In genomic region chr1:15337656-15338402, GRCh38 we compare ENCODE assay signal across 10 cellular contexts.
DNase-seq lines count a peak whose midpoint lies in the region; ATAC-seq, FAIRE-seq and TF ChIP-seq lines count a peak whose summit lies in the region.
"Had no signal": no experiment of that assay in that cellular context is flagged by ENCODE, and none has a peak within 500 bp of the region (broad histone marks: within the 10 kb centered on the region; RNA-seq: fewer than 3 reads in every experiment).

No MANE protein-coding gene starts in this region.

- H3K79me2 ChIP-seq in astrocyte (ENCODE audit: insufficient read depth, low read length) = no peaks in the 10 kb centered on the region

- H3K27ac ChIP-seq in astrocyte (ENCODE audit: low read depth, low read length) (peak overlapping the region; percentile 75), thyroid gland (peak overlapping the region; percentile 87 to 92 (median 88))
- H3K27ac ChIP-seq: HL-60 had no signal

- peak overlapping the region; percentile 27 for H3K9ac ChIP-seq in astrocyte (ENCODE audit: low read length)

- FAIRE-seq in astrocyte (lab: Jason Lieb, UNC) = peak; percentile 84

- peaks cover 7% of the 10 kb centered on the region for H3K27me3 Mint-ChIP-seq in astrocyte (ENCODE audit: low read depth, unreplicated experiment)

- WGBS in thyroid gland, 2 donors = 5 to 11% methylated on average over 17 of the region's 17 CpGs

- H2AFZ ChIP-seq in astrocyte (ENCODE audit: low read depth, low read length) = peak overlapping the region; percentile 59

- peaks cover 16% of the 10 kb centered on the region for H3K9me3 Mint-ChIP-seq in astrocyte (ENCODE audit: unreplicated experiment)

- intact Hi-C loops in thyroid gland (cut with DNase I) = no loop called here

- H3K36me3 Mint-ChIP-seq in astrocyte (ENCODE audit: low read depth, unreplicated experiment) = peaks cover 12% of the 10 kb centered on the region

- H3K9me3 ChIP-seq in astrocyte (ENCODE audit: insufficient read depth, low read depth, low read length) = no peaks in the 10 kb centered on the region
- H3K9me3 ChIP-seq in thyroid gland = no peaks in the 10 kb centered on the region

- H3K4me3 ChIP-seq in astrocyte (ENCODE audit: insufficient read depth, low read depth, low read length) (peak overlapping the region; percentile 24), thyroid gland (replicated peaks in 1 of 3) (no peak overlapping the region)

- TF ChIP-seq CTCF in astrocyte (IDR thresholded peaks at IDR 0.05; ENCODE audit: insufficient read depth, low read depth, low read length) (no peak), thyroid gland (IDR thresholded peaks at IDR 0.05) (no peak)

- no peaks in the 10 kb centered on the region for H3K27me3 ChIP-seq in astrocyte (ENCODE audit: insufficient read depth, low read length)
- H3K27me3 ChIP-seq in thyroid gland = no peaks in the 10 kb centered on the region

- peak overlapping the region; percentile 68 for H3K4me2 ChIP-seq in astrocyte (ENCODE audit: low read length)

- peak overlapping the region; percentile 91 for H3K27ac Mint-ChIP-seq in astrocyte (ENCODE audit: unreplicated experiment)

- DNase-seq in HS-27A (ENCODE audit: low read depth) = peak; percentile 78
- DNase-seq in astrocyte (ENCODE audit: low read depth) = peak; percentile 86
- DNase-seq in iris pigment epithelial cell (ENCODE audit: low read depth) = peak; percentile 78
- peak; percentile 85 for DNase-seq in thyroid gland
- DNase-seq in mesenteric fat pad (ENCODE audit: low spot score) = no peak
- DNase-seq: activated effector memory CD4-positive, alpha-beta T cell treated with anti-CD3 and anti-CD28 coated beads, Interleukin-2, amount 50 U/mL, for 16 hours; SHP77 treated with DMSO at 0.1 percent for 48 hours had no signal

- peaks cover 33% of the 10 kb centered on the region for H3K4me1 ChIP-seq in astrocyte (ENCODE audit: insufficient read depth, low read length)
- peaks cover 40 to 77% of the 10 kb centered on the region in 2 donors for H3K4me1 ChIP-seq in thyroid gland

- peak in 1 of 2 donors; percentile 42 for TF ChIP-seq POLR2A in thyroid gland (IDR thresholded peaks at IDR 0.05)

- H3K36me3 ChIP-seq in astrocyte (ENCODE audit: insufficient read depth, low read length) (no peaks in the 10 kb centered on the region), thyroid gland (no peaks in the 10 kb centered on the region)

- no peaks in the 10 kb centered on the region for H4K20me1 ChIP-seq in astrocyte (ENCODE audit: insufficient read depth, low read length)

- H3K4me1 Mint-ChIP-seq in astrocyte (ENCODE audit: low read depth, unreplicated experiment) = peaks cover 31% of the 10 kb centered on the region

- H3K4me3 Mint-ChIP-seq in astrocyte (ENCODE audit: unreplicated experiment) = peak overlapping the region; percentile 9

- ATAC-seq in HG03442 (IDR thresholded peaks at IDR 0.05; ENCODE audit: unreplicated experiment) = no peak
- no peak for ATAC-seq in GM19467 (IDR thresholded peaks at IDR 0.05; ENCODE audit: unreplicated experiment)
